In genomic region chr2:139825726-139826125, GRCh38 we compare ENCODE assay signal across 1 cellular context.
TF ChIP-seq lines count a peak whose summit lies in the region.

No MANE protein-coding gene starts in this region.

TF ChIP-seq in GM23338, 12 proteins besides CTCF, POLR2A, EP300 and RAD21 (continued from another document):
- no peak for TF ChIP-seq ZNF462 (CRISPR knock-in tag; IDR thresholded peaks at IDR 0.05)
- no peak for TF ChIP-seq STAT1 (IDR thresholded peaks at IDR 0.05; ENCODE audit: unreplicated experiment)
- no peak for TF ChIP-seq NANOG (IDR thresholded peaks at IDR 0.05; ENCODE audit: borderline replicate concordance)
- no peak for TF ChIP-seq ZNF114 (CRISPR knock-in tag; IDR thresholded peaks at IDR 0.05)
- no peak for TF ChIP-seq JUNB (IDR thresholded peaks at IDR 0.05; ENCODE audit: unreplicated experiment)
- no peak for TF ChIP-seq EZH2 (IDR thresholded peaks at IDR 0.05; ENCODE audit: low read depth, unreplicated experiment)
